ENCODE assay signal across 8 cellular contexts in genomic region chr16:30065112-30065942, GRCh38.
DNase-seq lines count a peak whose midpoint lies in the region; ATAC-seq and TF ChIP-seq lines count a peak whose summit lies in the region.

Gene ALDOA, plus strand, starts transcription at chr16:30065760. Its CDS starts 1,138 bp downstream, at chr16:30066898.

- peak; percentile 73 for ATAC-seq in HG03196 (IDR thresholded peaks at IDR 0.05; ENCODE audit: unreplicated experiment)

- peak; percentile 86 for TF ChIP-seq POLR2A in GM18951 (IDR thresholded peaks at IDR 0.05; ENCODE audit: extremely low read depth, insufficient read depth, insufficient read length)

- in situ Hi-C loops in GM18951 (cut with MboI; ENCODE audit: low sequenced_read_pairs, unreplicated experiment) = no loop called here

- peak; percentile 96 for DNase-seq in AG08395 (ENCODE audit: low spot score)
- peak; percentile 97 for DNase-seq in NCI-H345 treated with DMSO at 0.1 percent for 48 hours (lab: John Stamatoyannopoulos, UW; ENCODE audit: unreplicated experiment)
- peak; percentile 89 to 93 (median 90) for DNase-seq in activated CD4-positive, CD25-positive, alpha-beta regulatory T cell (lab: John Stamatoyannopoulos, UW)
- DNase-seq in central memory CD4-positive, alpha-beta T cell = peak; percentile 93
- DNase-seq in iris pigment epithelial cell (ENCODE audit: low read depth) = peak; percentile 99
- DNase-seq in stimulated activated CD4-positive, alpha-beta T cell treated with anti-CD3 and anti-CD28 coated beads, Interleukin-12 subunit alpha, Interleukin-12 subunit beta, amount 100 ng/mL, for 4 hours = peak; percentile 95

Comparison
In these comparisons a context has a peak if more than half of its experiments do, and no peak if none do; other contexts are left out.
1. Peak in every context shown above with its lines: DNase-seq and ATAC-seq.